In the genomic region with DNA sequence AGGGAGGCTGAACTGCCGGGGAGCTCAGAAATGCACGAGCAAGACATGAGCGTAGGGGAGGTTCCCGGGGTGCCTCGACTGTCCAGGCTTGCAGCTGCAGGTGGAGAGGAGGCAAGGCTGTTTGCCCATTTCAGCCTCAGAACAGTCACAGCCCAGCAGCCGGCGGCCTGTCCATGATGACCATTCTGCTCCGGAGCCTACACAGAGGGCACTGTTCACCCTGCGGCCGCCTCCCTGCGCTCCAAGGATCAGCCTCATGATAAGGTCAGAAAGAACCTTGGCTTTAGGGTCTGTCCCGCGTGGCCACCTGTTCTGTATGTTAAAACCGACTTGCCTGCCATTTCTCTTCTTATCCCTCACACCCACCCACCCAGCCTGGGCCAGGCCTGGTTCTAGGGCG, we compare ENCODE assay signal across 32 cellular contexts. TPM values are rescaled to one million over a fixed set of nuclear protein-coding genes. Genes with fewer than 3 reads are reported as not detected.
DNase-seq lines count a peak whose midpoint lies in the region; ATAC-seq, FAIRE-seq and TF ChIP-seq lines count a peak whose summit lies in the region.
"Had no signal": no experiment of that assay in that cellular context is flagged by ENCODE, and none has a peak within 500 bp of the region (broad histone marks: within the 10 kb centered on the region; RNA-seq: fewer than 3 reads in every experiment).

No MANE protein-coding gene starts in this region.

- peaks cover 0 to 55% of the 10 kb centered on the region in 2 donors for H3K27me3 ChIP-seq in left lung
- H3K27me3 ChIP-seq in sigmoid colon, result peaks cover 0 to 31% (median 5%) of the 10 kb centered on the region in 3 donors
- peaks cover 0 to 2% of the 10 kb centered on the region in 2 donors for H3K27me3 ChIP-seq in small intestine (ENCODE audit: control insufficient read depth in 2 of 2, insufficient read depth in 2 of 2, low read length in 2 of 2)

- 84 to 95% methylated on average over 15 of the region's 15 CpGs for WGBS in sigmoid colon, 2 donors
- 78 to 93% (median 87%) methylated on average over 15 of the region's 15 CpGs for WGBS in small intestine, 3 donors

- H3K36me3 ChIP-seq in left lung (no peaks in the 10 kb centered on the region), sigmoid colon (no peaks in the 10 kb centered on the region), small intestine (ENCODE audit: control insufficient read depth in 2 of 2, insufficient read depth in 2 of 2, low read length in 2 of 2) (no peaks in the 10 kb centered on the region)
- H3K36me3 ChIP-seq: gastrocnemius medialis had no signal

- ATAC-seq in left lung, result no peak
- no peak for ATAC-seq in HG03108 (IDR thresholded peaks at IDR 0.05; ENCODE audit: unreplicated experiment)
- ATAC-seq: activated CD8-positive, alpha-beta memory T cell treated with anti-CD3 and anti-CD28 coated beads, Interleukin-2, amount 10 ng/mL, durations not matched to agents 7 days and 5 days; activated naive CD4-positive, alpha-beta T cell treated with anti-CD3 and anti-CD28 coated beads, Interleukin-2, amount 50 U/mL, for 72 hours; gastrocnemius medialis; PC-3 had no signal

- no peak for TF ChIP-seq POLR2A in sigmoid colon (IDR thresholded peaks at IDR 0.05)

- no peak for FAIRE-seq in small intestine (lab: Jason Lieb, UNC)
- FAIRE-seq: GM12891 had no signal

- H3K4me1 ChIP-seq in left lung (peaks cover 0 to 14% of the 10 kb centered on the region in 2 donors), sigmoid colon (peaks cover 0 to 13% (median 11%) of the 10 kb centered on the region in 4 donors), small intestine (ENCODE audit: control insufficient read depth in 2 of 2, insufficient read depth in 1 of 2, low read depth in 1 of 2, low read length in 1 of 2) (no peaks in the 10 kb centered on the region)

- in situ Hi-C loops in GM13977 (cut with MboI; ENCODE audit: low pct_unique_long_range_greater_than_20kb, low sequenced_read_pairs, unreplicated experiment), result no loop called here

- H3K4me3 ChIP-seq in LNCaP clone FGC (ENCODE audit: low read depth, low read length) (peak overlapping the region; percentile 87), left lung (peak overlapping the region in 1 of 2 donors; percentile 11), sigmoid colon (no peak overlapping the region), small intestine (ENCODE audit: low read depth in 1 of 2, low read length in 2 of 2) (peak overlapping the region in 1 of 2 donors; percentile 30)
- H3K4me3 ChIP-seq: gastrocnemius medialis, GM23248 had no signal

- intact Hi-C loops in left lung (cut with DNase I), result no loop called here
- intact Hi-C loops in sigmoid colon (cut with DNase I), result no loop called here

- peak; percentile 53 for DNase-seq in activated effector memory CD4-positive, alpha-beta T cell treated with anti-CD3 and anti-CD28 coated beads, Interleukin-2, amount 50 U/mL, for 16 hours
- DNase-seq in activated effector memory CD4-positive, alpha-beta T cell treated with Interleukin-2 at 50 U/mL for 16 hours, result no peak
- DNase-seq in LNCaP clone FGC (ENCODE audit: low read depth) (no peak), left lung (peak; percentile 26 to 67), sigmoid colon (peak; percentile 42), GM13977 (ENCODE audit: low spot score) (no peak), small intestine (no peak)
- DNase-seq: 8988T; activated B cell treated with CpG ODN at 0.5 μM for 24 hours; activated CD4-positive, alpha-beta T cell treated with anti-CD3 and anti-CD28 coated beads, Interleukin-2, amount 50 U/mL, for 1 hour; activated CD8-positive, alpha-beta memory T cell treated with anti-CD3 and anti-CD28 coated beads, Interleukin-2, amount 10 ng/mL, durations not matched to agents 7 days and 5 days; caudate nucleus; CD8-positive, alpha-beta memory T cell; dermis blood vessel endothelial cell; DMS 273 treated with DMSO at 0.1 percent for 48 hours; EL; gastrocnemius medialis; GM23248; hypothalamus; mammary epithelial cell; NCI-H1092; NCI-H187; NCI-H2171 treated with DMSO at 0.1 percent for 48 hours; NCI-H524 treated with DMSO at 0.1 percent for 48 hours; NK-92 treated with Interleukin-12 subunit alpha and Interleukin-12 subunit beta, amount 100 ng/mL, for 24 hours; PC-3; SHP77 had no signal

- TF ChIP-seq EP300 in sigmoid colon (IDR thresholded peaks at IDR 0.05), result no peak

- no peak for TF ChIP-seq CTCF in LNCaP clone FGC (IDR thresholded peaks at IDR 0.05; ENCODE audit: control insufficient read depth, extremely low read depth, insufficient read depth)
- no peak for TF ChIP-seq CTCF in left lung (IDR thresholded peaks at IDR 0.05)
- no peak for TF ChIP-seq CTCF in sigmoid colon (IDR thresholded peaks at IDR 0.05)
- TF ChIP-seq CTCF in GM13977 (IDR thresholded peaks at IDR 0.05; ENCODE audit: extremely low read depth, insufficient read depth, missing control alignments), result no peak

- H3K9me3 ChIP-seq in left lung (no peaks in the 10 kb centered on the region), sigmoid colon (no peaks in the 10 kb centered on the region), small intestine (ENCODE audit: control insufficient read depth, low read depth) (no peaks in the 10 kb centered on the region)
- H3K9me3 ChIP-seq: gastrocnemius medialis had no signal

- H3K27ac ChIP-seq in left lung, result no peak overlapping the region
- H3K27ac ChIP-seq in sigmoid colon, result no peak overlapping the region
- no peak overlapping the region for H3K27ac ChIP-seq in small intestine (ENCODE audit: low read depth in 1 of 2, low read length in 1 of 2)
- H3K27ac ChIP-seq: gastrocnemius medialis, GM23248 had no signal

RNA-seq across cellular contexts. Expression of gene CFAP46, which starts 21.9 kb away (rescaled TPM):
- total RNA-seq in left lung (1 to 10 TPM; 1.2 to 4.1 TPM), sigmoid colon (1 to 10 TPM in 1 of 4 donors, under 1 TPM in 2, not detected in 1; 0.36 to 1.7 (median 0.41) TPM)
- polyA plus RNA-seq in sigmoid colon (under 1 TPM in 1 of 3 donors, not detected in 2; 0.10 TPM), small intestine (under 1 TPM in 1 of 3 donors, not detected in 2; 0.27 TPM)
- total RNA-seq: activated CD8-positive, alpha-beta memory T cell treated with anti-CD3 and anti-CD28 coated beads, Interleukin-2, amount 10 ng/mL, durations not matched to agents 7 days and 5 days had no signal
- polyA plus RNA-seq: aorta; CD8-positive, alpha-beta memory T cell; IgD-negative memory B cell; mammary epithelial cell had no signal

Comparison
In these comparisons a context has a peak if more than half of its experiments do, and no peak if none do; other contexts are left out.
1. DNase-seq: peak in activated effector memory CD4-positive, alpha-beta T cell treated with anti-CD3 and anti-CD28 coated beads, Interleukin-2, amount 50 U/mL, for 16 hours (single experiment), left lung (2 of 2) and sigmoid colon (single experiment); none in activated effector memory CD4-positive, alpha-beta T cell treated with Interleukin-2 at 50 U/mL for 16 hours (single experiment), LNCaP clone FGC (single experiment), GM13977 (single experiment) and small intestine (single experiment).